ENCODE assay signal across 14 cellular contexts in genomic region chr10:88076027-88076880, GRCh38.
DNase-seq lines count a peak whose midpoint lies in the region; ATAC-seq and TF ChIP-seq lines count a peak whose summit lies in the region.
"Had no signal": no experiment of that assay in that cellular context is flagged by ENCODE, and none has a peak within 500 bp of the region (broad histone marks: within the 10 kb centered on the region; RNA-seq: fewer than 3 reads in every experiment).

No MANE protein-coding gene starts in this region.

- no peaks in the 10 kb centered on the region for H3K27me3 ChIP-seq in gastroesophageal sphincter

- H3K36me3 Mint-ChIP-seq in CD14-positive monocyte (peaks cover 0 to 4% of the 10 kb centered on the region in 2 donors), activated B cell treated with CpG ODN at 0.5 μM for 24 hours (ENCODE audit: low read depth) (no peaks in the 10 kb centered on the region)

- CTCF ChIA-PET in activated B cell treated with CpG ODN at 0.5 μM for 24 hours (lab: Charles Lee): interaction anchor here (0.8 kb wide), 1 partner anchor 38 kb away, joined by 3 read pairs; no protein-coding TSS in a partner anchor

- H3K4me3 Mint-ChIP-seq in CD14-positive monocyte (peak overlapping the region in 1 of 2 donors; percentile 11), activated B cell treated with CpG ODN at 0.5 μM for 24 hours (peak overlapping the region; percentile 24)
- H3K4me3 Mint-ChIP-seq: activated T-cell treated with anti-CD3 and anti-CD28 coated beads, Interleukin-2, amount 50 U/mL, for 24 hours; T-helper 2 cell treated with Interferon-gamma antibody and Interleukin-4, amounts not matched to agents 5 μg/mL and 100 μg/mL, for 36 hours had no signal

- ATAC-seq in GM19468 (IDR thresholded peaks at IDR 0.05; ENCODE audit: extremely low read depth, unreplicated experiment) (peak; percentile 33), HG03135 (IDR thresholded peaks at IDR 0.05; ENCODE audit: unreplicated experiment) (peak; percentile 51), activated B cell treated with CpG ODN at 0.5 μM for 24 hours (ENCODE audit: low read depth) (peak; percentile 39), GM21526 (IDR thresholded peaks at IDR 0.05; ENCODE audit: low FRiP score, unreplicated experiment) (no peak), gastroesophageal sphincter (no peak)
- ATAC-seq: HCT116 had no signal

- intact Hi-C loops in CD14-positive monocyte (cut with micrococcal nuclease) (no loop called here), activated B cell treated with CpG ODN at 0.5 μM for 24 hours (cut with micrococcal nuclease) (no loop called here)

- TF ChIP-seq EP300 in gastroesophageal sphincter (IDR thresholded peaks at IDR 0.05): no peak

- peaks cover 34% of the 10 kb centered on the region for H3K4me1 Mint-ChIP-seq in CD14-positive monocyte
- H3K4me1 Mint-ChIP-seq in activated B cell treated with CpG ODN at 0.5 μM for 24 hours: peaks cover 56% of the 10 kb centered on the region

- H3K27ac ChIP-seq in gastroesophageal sphincter: no peak overlapping the region

- no peaks in the 10 kb centered on the region for H3K9me3 ChIP-seq in gastroesophageal sphincter

- H3K4me3 ChIP-seq in gastroesophageal sphincter: no peak overlapping the region

- DNase-seq in CD14-positive monocyte (ENCODE audit: low spot score): no peak
- DNase-seq in activated B cell treated with CpG ODN at 0.5 μM for 24 hours: no peak
- DNase-seq in GOT3 (lab: John Stamatoyannopoulos, UW): no peak
- no peak for DNase-seq in T-helper 9 cell
- DNase-seq: activated T-cell treated with anti-CD3 and anti-CD28 coated beads, Interleukin-2, amount 50 U/mL, for 24 hours; caudate nucleus; GDM1; NCI-H69 had no signal

- peaks cover 0 to 3% (median 0%) of the 10 kb centered on the region in 7 donors for H3K9me3 Mint-ChIP-seq in CD14-positive monocyte
- H3K9me3 Mint-ChIP-seq in activated B cell treated with CpG ODN at 0.5 μM for 24 hours: no peaks in the 10 kb centered on the region
- H3K9me3 Mint-ChIP-seq: activated T-cell treated with anti-CD3 and anti-CD28 coated beads, Interleukin-2, amount 50 U/mL, for 24 hours; T-helper 2 cell treated with Interferon-gamma antibody and Interleukin-4, amounts not matched to agents 5 μg/mL and 100 μg/mL, for 36 hours had no signal

- POLR2A ChIA-PET in activated B cell treated with CpG ODN at 0.5 μM for 24 hours (lab: Charles Lee): interaction anchor here (1.1 to 2.7 kb wide), 6 partner anchors 10 to 214 kb away, joined by 3 to 8 read pairs (median 4); partner anchors contain the start of genes KLLN and PTEN

- TF ChIP-seq CTCF in CD14-positive monocyte (IDR thresholded peaks at IDR 0.05) (no peak), activated B cell treated with CpG ODN at 0.5 μM for 24 hours (IDR thresholded peaks at IDR 0.05) (no peak), gastroesophageal sphincter (IDR thresholded peaks at IDR 0.05) (no peak)

- no peak for TF ChIP-seq POLR2A in gastroesophageal sphincter (IDR thresholded peaks at IDR 0.05)

- H3K4me1 ChIP-seq in gastroesophageal sphincter: peaks cover 0 to 20% (median 2%) of the 10 kb centered on the region in 3 donors

- no peaks in the 10 kb centered on the region for H3K36me3 ChIP-seq in gastroesophageal sphincter

- 95 to 98% methylated on average over 10 of the region's 10 CpGs for WGBS in gastroesophageal sphincter (ENCODE audit: low coverage in 1 of 2), 2 donors

- H3K27me3 Mint-ChIP-seq in CD14-positive monocyte (ENCODE audit: low read depth in 3 of 3): no peaks in the 10 kb centered on the region
- H3K27me3 Mint-ChIP-seq in activated B cell treated with CpG ODN at 0.5 μM for 24 hours: no peaks in the 10 kb centered on the region
- H3K27me3 Mint-ChIP-seq: activated T-cell treated with anti-CD3 and anti-CD28 coated beads, Interleukin-2, amount 50 U/mL, for 24 hours had no signal

- H3K27ac Mint-ChIP-seq in CD14-positive monocyte (peak overlapping the region in 5 of 7 donors; percentile 6 to 60 (median 29)), activated B cell treated with CpG ODN at 0.5 μM for 24 hours (peak overlapping the region; percentile 47)
- H3K27ac Mint-ChIP-seq: activated T-cell treated with anti-CD3 and anti-CD28 coated beads, Interleukin-2, amount 50 U/mL, for 24 hours; T-helper 2 cell treated with Interferon-gamma antibody and Interleukin-4, amounts not matched to agents 5 μg/mL and 100 μg/mL, for 36 hours had no signal

Comparison
In these comparisons a context has a peak if more than half of its experiments do, and no peak if none do; other contexts are left out.
1. ATAC-seq: peak in GM19468 (single experiment), HG03135 (single experiment) and activated B cell treated with CpG ODN at 0.5 μM for 24 hours (single experiment); none in GM21526 (single experiment) and gastroesophageal sphincter (single experiment).